ENCODE assay signal across 1 cellular context in the genomic region with DNA sequence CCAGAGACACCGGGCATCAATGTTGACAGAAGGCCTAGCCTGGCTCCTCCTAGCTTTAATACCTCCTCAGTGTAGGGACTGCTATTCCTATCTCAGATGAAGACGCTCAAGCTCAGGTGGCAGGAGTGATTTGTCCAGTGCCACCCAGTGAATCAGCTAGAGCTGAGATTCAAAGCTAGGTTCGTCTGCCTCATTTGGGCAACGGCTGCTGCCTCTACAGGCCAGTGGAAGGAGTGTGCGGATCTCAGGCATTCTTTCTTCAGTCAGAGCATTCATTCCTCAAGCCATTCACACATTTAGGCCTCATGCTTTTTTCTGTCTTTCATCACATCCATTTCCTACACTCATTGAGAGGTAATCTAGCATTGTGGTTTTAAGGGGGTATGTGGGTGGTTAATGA.
TF ChIP-seq lines count a peak whose summit lies in the region.

No MANE protein-coding gene starts in this region.

TF ChIP-seq in HepG2, 621 proteins besides CTCF, POLR2A, EP300 and RAD21:
- TF ChIP-seq STAG1 (CRISPR knock-in tag; IDR thresholded peaks at IDR 0.05) = peak; percentile 13; the same call in 1 of the 2 replicates
- TF ChIP-seq, protein P1, sequence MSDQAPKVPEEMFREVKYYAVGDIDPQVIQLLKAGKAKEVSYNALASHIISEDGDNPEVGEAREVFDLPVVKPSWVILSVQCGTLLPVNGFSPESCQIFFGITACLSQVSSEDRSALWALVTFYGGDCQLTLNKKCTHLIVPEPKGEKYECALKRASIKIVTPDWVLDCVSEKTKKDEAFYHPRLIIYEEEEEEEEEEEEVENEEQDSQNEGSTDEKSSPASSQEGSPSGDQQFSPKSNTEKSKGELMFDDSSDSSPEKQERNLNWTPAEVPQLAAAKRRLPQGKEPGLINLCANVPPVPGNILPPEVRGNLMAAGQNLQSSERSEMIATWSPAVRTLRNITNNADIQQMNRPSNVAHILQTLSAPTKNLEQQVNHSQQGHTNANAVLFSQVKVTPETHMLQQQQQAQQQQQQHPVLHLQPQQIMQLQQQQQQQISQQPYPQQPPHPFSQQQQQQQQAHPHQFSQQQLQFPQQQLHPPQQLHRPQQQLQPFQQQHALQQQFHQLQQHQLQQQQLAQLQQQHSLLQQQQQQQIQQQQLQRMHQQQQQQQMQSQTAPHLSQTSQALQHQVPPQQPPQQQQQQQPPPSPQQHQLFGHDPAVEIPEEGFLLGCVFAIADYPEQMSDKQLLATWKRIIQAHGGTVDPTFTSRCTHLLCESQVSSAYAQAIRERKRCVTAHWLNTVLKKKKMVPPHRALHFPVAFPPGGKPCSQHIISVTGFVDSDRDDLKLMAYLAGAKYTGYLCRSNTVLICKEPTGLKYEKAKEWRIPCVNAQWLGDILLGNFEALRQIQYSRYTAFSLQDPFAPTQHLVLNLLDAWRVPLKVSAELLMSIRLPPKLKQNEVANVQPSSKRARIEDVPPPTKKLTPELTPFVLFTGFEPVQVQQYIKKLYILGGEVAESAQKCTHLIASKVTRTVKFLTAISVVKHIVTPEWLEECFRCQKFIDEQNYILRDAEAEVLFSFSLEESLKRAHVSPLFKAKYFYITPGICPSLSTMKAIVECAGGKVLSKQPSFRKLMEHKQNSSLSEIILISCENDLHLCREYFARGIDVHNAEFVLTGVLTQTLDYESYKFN (CRISPR knock-in tag; conservative IDR thresholded peaks at IDR 0.05) = no peak
- TF ChIP-seq, protein P2, sequence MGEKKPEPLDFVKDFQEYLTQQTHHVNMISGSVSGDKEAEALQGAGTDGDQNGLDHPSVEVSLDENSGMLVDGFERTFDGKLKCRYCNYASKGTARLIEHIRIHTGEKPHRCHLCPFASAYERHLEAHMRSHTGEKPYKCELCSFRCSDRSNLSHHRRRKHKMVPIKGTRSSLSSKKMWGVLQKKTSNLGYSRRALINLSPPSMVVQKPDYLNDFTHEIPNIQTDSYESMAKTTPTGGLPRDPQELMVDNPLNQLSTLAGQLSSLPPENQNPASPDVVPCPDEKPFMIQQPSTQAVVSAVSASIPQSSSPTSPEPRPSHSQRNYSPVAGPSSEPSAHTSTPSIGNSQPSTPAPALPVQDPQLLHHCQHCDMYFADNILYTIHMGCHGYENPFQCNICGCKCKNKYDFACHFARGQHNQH (CRISPR knock-in tag; IDR thresholded peaks at IDR 0.05) = no peak
